In genomic region chr14:75519826-75520692, GRCh38 we compare ENCODE assay signal across 14 cellular contexts. TPM values are rescaled to one million over a fixed set of nuclear protein-coding genes. Genes with fewer than 3 reads are reported as not detected.
DNase-seq lines count a peak whose midpoint lies in the region; ATAC-seq and TF ChIP-seq lines count a peak whose summit lies in the region.
"Had no signal": no experiment of that assay in that cellular context is flagged by ENCODE, and none has a peak within 500 bp of the region (broad histone marks: within the 10 kb centered on the region; RNA-seq: fewer than 3 reads in every experiment).

No MANE protein-coding gene starts in this region.

- H3K4me1 ChIP-seq in left lung (peaks cover 0 to 49% of the 10 kb centered on the region in 2 donors), foreskin keratinocyte (no peaks in the 10 kb centered on the region), uterus (no peaks in the 10 kb centered on the region)

- H3K27me3 ChIP-seq in BJ (ENCODE audit: control insufficient read depth, insufficient read depth, low read length): peaks cover 7% of the 10 kb centered on the region
- no peaks in the 10 kb centered on the region for H3K27me3 ChIP-seq in left lung
- peaks cover 22% of the 10 kb centered on the region for H3K27me3 ChIP-seq in foreskin keratinocyte
- H3K27me3 ChIP-seq in uterus: no peaks in the 10 kb centered on the region

- peak overlapping the region; percentile 8 for H3K4me3 Mint-ChIP-seq in activated B cell treated with CpG ODN at 0.5 μM for 24 hours

- ATAC-seq in activated B cell treated with CpG ODN at 0.5 μM for 24 hours (ENCODE audit: low read depth): no peak
- ATAC-seq in left lung: no peak
- ATAC-seq in foreskin keratinocyte: no peak
- ATAC-seq: gastroesophageal sphincter had no signal

- POLR2A ChIA-PET in BJ (lab: Charles Lee) (no interaction called here), activated B cell treated with CpG ODN at 0.5 μM for 24 hours (lab: Charles Lee) (interaction anchor here (1.4 to 12.3 kb wide), 4 partner anchors 20 to 41 kb away, joined by 3 to 356 read pairs (median 10); no protein-coding TSS in a partner anchor)

- H3K27ac ChIP-seq in left lung: no peak overlapping the region
- no peak overlapping the region for H3K27ac ChIP-seq in foreskin keratinocyte
- no peak overlapping the region for H3K27ac ChIP-seq in uterus
- H3K27ac ChIP-seq: gastroesophageal sphincter had no signal

- H3K36me3 Mint-ChIP-seq in activated B cell treated with CpG ODN at 0.5 μM for 24 hours (ENCODE audit: low read depth): peaks cover 49% of the 10 kb centered on the region

- CTCF ChIA-PET in BJ (lab: Yijun Ruan, JAX): interaction anchor here (0.6 to 0.9 kb wide), 2 partner anchors 54 to 57 kb away, joined by 3 read pairs; no protein-coding TSS in a partner anchor
- CTCF ChIA-PET in activated B cell treated with CpG ODN at 0.5 μM for 24 hours (lab: Charles Lee): interaction anchor here (0.8 to 3.3 kb wide), 5 partner anchors 20 to 41 kb away, joined by 3 to 19 read pairs (median 4); no protein-coding TSS in a partner anchor

- DNase-seq in BJ (ENCODE audit: low read depth) (peak; percentile 9), GM12864 (ENCODE audit: low read depth) (no peak), activated B cell treated with CpG ODN at 0.5 μM for 24 hours (no peak), fibroblast of villous mesenchyme (ENCODE audit: low read depth) (peak; percentile 48), DMS79 treated with DMSO at 0.1 percent for 48 hours (lab: John Stamatoyannopoulos, UW) (no peak), left lung (no peak), foreskin keratinocyte (no peak), uterus (no peak)
- DNase-seq: activated CD8-positive, alpha-beta memory T cell treated with anti-CD3 and anti-CD28 coated beads, Interleukin-2, amount 50 U/mL, for 48 hours; cerebellar nuclear complex; DND-41; NCI-H187; SW 1271 had no signal

- intact Hi-C loops in activated B cell treated with CpG ODN at 0.5 μM for 24 hours (cut with micrococcal nuclease) (loop anchor here (5.0 to 10.0 kb wide), 3 partner anchors 57 to 1605 kb away; partner anchors contain the start of gene FLVCR2), left lung (cut with DNase I) (no loop called here), uterus (cut with DNase I; ENCODE audit: low total_unique reads) (no loop called here)

- H3K4me3 ChIP-seq in BJ (ENCODE audit: low read depth, low read length): no peak overlapping the region
- peak overlapping the region; percentile 18; the same call in 1 of the 2 replicates for H3K4me3 ChIP-seq in GM12864 (ENCODE audit: low read depth, low read length)
- H3K4me3 ChIP-seq in fibroblast of villous mesenchyme (ENCODE audit: low read depth, low read length): no peak overlapping the region
- no peak overlapping the region for H3K4me3 ChIP-seq in left lung
- H3K4me3 ChIP-seq in uterus: no peak overlapping the region
- H3K4me3 ChIP-seq: gastroesophageal sphincter had no signal

- no peaks in the 10 kb centered on the region for H3K9me3 Mint-ChIP-seq in activated B cell treated with CpG ODN at 0.5 μM for 24 hours

- H3K9me3 ChIP-seq in left lung: no peaks in the 10 kb centered on the region
- H3K9me3 ChIP-seq in uterus: no peaks in the 10 kb centered on the region
- H3K9me3 ChIP-seq: gastroesophageal sphincter had no signal

- no peaks in the 10 kb centered on the region for H3K36me3 ChIP-seq in BJ (ENCODE audit: control insufficient read depth, insufficient read depth, low read length)
- peaks cover 0 to 2% of the 10 kb centered on the region in 2 donors for H3K36me3 ChIP-seq in left lung
- no peaks in the 10 kb centered on the region for H3K36me3 ChIP-seq in uterus
- H3K36me3 ChIP-seq: gastroesophageal sphincter had no signal

- H3K4me1 Mint-ChIP-seq in activated B cell treated with CpG ODN at 0.5 μM for 24 hours: peaks cover 86% of the 10 kb centered on the region

- TF ChIP-seq POLR2A in uterus (IDR thresholded peaks at IDR 0.05): no peak

- H3K27ac Mint-ChIP-seq in activated B cell treated with CpG ODN at 0.5 μM for 24 hours: peak overlapping the region; percentile 9

- TF ChIP-seq CTCF in BJ (IDR thresholded peaks at IDR 0.05; ENCODE audit: insufficient read depth, low read depth, low read length): no peak
- TF ChIP-seq CTCF in GM12864 (IDR thresholded peaks at IDR 0.05; ENCODE audit: low read depth, low read length, missing control alignments): no peak
- no peak for TF ChIP-seq CTCF in activated B cell treated with CpG ODN at 0.5 μM for 24 hours (IDR thresholded peaks at IDR 0.05)
- TF ChIP-seq CTCF in fibroblast of villous mesenchyme (IDR thresholded peaks at IDR 0.05; ENCODE audit: insufficient read depth, low read depth, low read length): no peak
- no peak for TF ChIP-seq CTCF in left lung (IDR thresholded peaks at IDR 0.05)
- TF ChIP-seq CTCF in foreskin keratinocyte (conservative IDR thresholded peaks at IDR 0.05): no peak
- TF ChIP-seq CTCF in uterus (IDR thresholded peaks at IDR 0.05): no peak

- no peaks in the 10 kb centered on the region for H3K27me3 Mint-ChIP-seq in activated B cell treated with CpG ODN at 0.5 μM for 24 hours

RNA-seq across cellular contexts. Expression of gene BATF, which starts 2.2 kb away (rescaled TPM):
- not detected in 2 replicates for polyA plus RNA-seq in BJ (2011; rRNA removed)
- not detected in 2 replicates for polyA minus RNA-seq in BJ (2011; rRNA and poly(A)+ RNA removed)
- total RNA-seq in activated B cell treated with CpG ODN at 0.5 μM for 24 hours: 160 and 171 TPM in 2 replicates
- total RNA-seq in fibroblast of villous mesenchyme: not detected in 2 replicates
- 10 to 100 TPM in 1 of 2 donors, 1 to 10 TPM in 1; 4.3 to 19.6 TPM for total RNA-seq in left lung
- total RNA-seq in foreskin keratinocyte: not detected in 2 replicates
- not detected in 2 replicates for polyA plus RNA-seq in foreskin keratinocyte
- 1 to 10 TPM in 2 of 4 donors, under 1 TPM in 1, not detected in 1; 0.28 to 6.4 (median 1.3) TPM for total RNA-seq in uterus

RNA-seq across cellular contexts. Expression of gene FLVCR2, which starts 58.4 kb away (rescaled TPM):
- polyA plus RNA-seq in BJ (2011; rRNA removed) (0.64 and 0.70 TPM in 2 replicates), foreskin keratinocyte (0.07 and 0.11 TPM in 2 replicates)
- 0.31 and 0.62 TPM in 2 replicates for polyA minus RNA-seq in BJ (2011; rRNA and poly(A)+ RNA removed)
- total RNA-seq in activated B cell treated with CpG ODN at 0.5 μM for 24 hours (11.7 and 12.5 TPM in 2 replicates), fibroblast of villous mesenchyme (0.43 and 0.64 TPM in 2 replicates), left lung (10 to 100 TPM; 20.2 to 30.9 TPM), foreskin keratinocyte (0.03 and 0.11 TPM in 2 replicates), uterus (10 to 100 TPM in 1 of 4 donors, 1 to 10 TPM in 3; 2.3 to 15.0 (median 3.3) TPM)

Comparison
In these comparisons a context has a peak if more than half of its experiments do, and no peak if none do; other contexts are left out.
1. DNase-seq: peak in BJ (single experiment) and fibroblast of villous mesenchyme (single experiment); none in GM12864 (single experiment), activated B cell treated with CpG ODN at 0.5 μM for 24 hours (single experiment), DMS79 treated with DMSO at 0.1 percent for 48 hours (single experiment), left lung (0 of 2), foreskin keratinocyte (0 of 2) and uterus (0 of 2).